ENCODE assay signal across 9 cellular contexts in the genomic region with DNA sequence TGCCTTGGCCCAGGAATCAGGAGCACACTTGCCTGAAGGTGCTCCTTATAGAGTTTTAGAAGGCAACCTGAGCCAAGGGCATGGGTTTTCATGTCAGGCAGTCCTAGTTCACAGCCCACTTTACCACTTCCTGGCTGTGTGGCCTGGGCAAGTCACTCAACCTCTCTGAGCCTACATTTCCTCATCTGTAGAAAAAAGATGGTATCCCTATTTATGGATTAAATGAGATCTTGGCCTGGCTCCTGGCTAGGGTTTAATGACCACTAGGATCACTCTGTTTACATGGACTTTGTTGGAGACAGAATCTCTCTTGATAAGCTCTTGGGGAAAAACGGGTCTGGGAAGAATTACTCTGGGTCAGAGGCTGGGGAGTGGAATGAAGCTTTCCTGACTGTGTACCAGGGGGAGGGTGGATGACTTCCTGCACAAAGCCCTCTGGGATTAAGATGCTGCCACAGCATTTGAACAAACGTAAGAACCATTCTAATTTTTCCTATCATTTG. TPM values are rescaled to one million over a fixed set of nuclear protein-coding genes. Genes with fewer than 3 reads are reported as not detected.
DNase-seq lines count a peak whose midpoint lies in the region; ATAC-seq, FAIRE-seq and TF ChIP-seq lines count a peak whose summit lies in the region.
"Had no signal": no experiment of that assay in that cellular context is flagged by ENCODE, and none has a peak within 500 bp of the region (broad histone marks: within the 10 kb centered on the region; RNA-seq: fewer than 3 reads in every experiment).

No MANE protein-coding gene starts in this region.

- peak overlapping the region; percentile 73 for H3K56ac ChIP-seq in IMR-90 (ENCODE audit: extremely low read depth, insufficient read depth, low read length)

- H3K18ac ChIP-seq in IMR-90 (ENCODE audit: low read depth, low read length): peak overlapping the region; percentile 90

- CTCF ChIA-PET in IMR-90 (lab: Yijun Ruan, JAX): interaction anchor here (1.6 kb wide), 1 partner anchor 10 kb away, joined by 4 read pairs; no protein-coding TSS in a partner anchor

- BruUV-seq in IMR-90 (replicated peaks; lab: Mats Ljungman, UMichigan): no TSS peak

- DNase-seq in A172 (ENCODE audit: low spot score) (peak; percentile 33), IMR-90 (peak; percentile 71), bronchial epithelial cell (ENCODE audit: low read depth) (peak; percentile 7), naive B cell (no peak), HAP-1 (ENCODE audit: low spot score in 2 of 2) (no peak), NCI-H1105 treated with DMSO at 0.1 percent for 48 hours (lab: John Stamatoyannopoulos, UW) (no peak), amygdala (lab: John Stamatoyannopoulos, UW) (no peak), T-helper 9 cell (no peak)

- in situ Hi-C loops in IMR-90 (cut with MboI; ENCODE audit: low sequenced_read_pairs) (no loop called here), HAP-1 (cut with MboI; ENCODE audit: low sequenced_read_pairs) (no loop called here)

- dilution Hi-C loops in IMR-90 (cut with HindIII; ENCODE audit: low sequenced_read_pairs, unreplicated experiment): no loop called here

- H3K36me3 Mint-ChIP-seq in naive B cell: no peaks in the 10 kb centered on the region

- peak overlapping the region; percentile 83 for H3K14ac ChIP-seq in IMR-90 (replicated peaks; ENCODE audit: low read depth, low read length)

- H4K8ac ChIP-seq in IMR-90 (ENCODE audit: low read depth in 2 of 2, low read length in 2 of 2): peak overlapping the region; percentile 37 to 81

- H2AK5ac ChIP-seq in IMR-90 (ENCODE audit: low read depth, low read length): peak overlapping the region; percentile 73

- FAIRE-seq in bronchial epithelial cell (lab: Jason Lieb, UNC): no peak

- H2BK15ac ChIP-seq in IMR-90 (ENCODE audit: low read depth, low read length): peak overlapping the region; percentile 55

- peaks cover 36% of the 10 kb centered on the region for H3K4me1 ChIP-seq in IMR-90 (ENCODE audit: control insufficient read depth, insufficient read depth, low read length)
- H3K4me1 ChIP-seq in HAP-1: peaks cover 22% of the 10 kb centered on the region

- peak overlapping the region; percentile 98 for H2BK5ac ChIP-seq in IMR-90 (ENCODE audit: low read depth, low read length, poor library complexity, severe bottlenecking)

- H4K5ac ChIP-seq in IMR-90 (ENCODE audit: low read depth, low read length): peak overlapping the region; percentile 88

- H3K27ac ChIP-seq in IMR-90 (ENCODE audit: insufficient read depth, low read length): peak overlapping the region; percentile 70

- TF ChIP-seq RAD21 in IMR-90 (IDR thresholded peaks at IDR 0.05; ENCODE audit: low read length): no peak

- peaks cover 33 to 46% (median 43%) of the 10 kb centered on the region in 3 donors for H3K4me1 Mint-ChIP-seq in naive B cell

- H3K9ac ChIP-seq in IMR-90 (ENCODE audit: low read depth, low read length): peak overlapping the region; percentile 28

- H3K27me3 ChIP-seq in IMR-90 (ENCODE audit: control insufficient read depth, insufficient read depth, low read length) (no peaks in the 10 kb centered on the region), bronchial epithelial cell (ENCODE audit: control insufficient read depth, insufficient read depth, low read length) (no peaks in the 10 kb centered on the region), HAP-1 (ENCODE audit: low read depth) (no peaks in the 10 kb centered on the region)

- H4K91ac ChIP-seq in IMR-90 (ENCODE audit: insufficient read depth, low read depth, low read length): peak overlapping the region; percentile 90

- TF ChIP-seq CTCF in IMR-90 (conservative IDR thresholded peaks at IDR 0.05; ENCODE audit: low read depth, low read length) (no peak), bronchial epithelial cell (IDR thresholded peaks at IDR 0.05; ENCODE audit: insufficient read depth, low read length, severe bottlenecking) (no peak)

- peak overlapping the region; percentile 71 for H2BK20ac ChIP-seq in IMR-90 (ENCODE audit: low read depth, low read length)

- peak overlapping the region; percentile 52 for H2AFZ ChIP-seq in IMR-90 (replicated peaks; ENCODE audit: low read length, poor library complexity)

- H3K23ac ChIP-seq in IMR-90 (ENCODE audit: low read depth, low read length): peak overlapping the region; percentile 89

- TF ChIP-seq POLR2A in IMR-90 (IDR thresholded peaks at IDR 0.05; ENCODE audit: low read depth, low read length): no peak

- H3K9me3 ChIP-seq in IMR-90 (ENCODE audit: control insufficient read depth, insufficient read depth, low read length) (no peaks in the 10 kb centered on the region), HAP-1 (no peaks in the 10 kb centered on the region)

- no CpG with 5 or more reads among the region's 2 CpGs for WGBS in IMR-90 (ENCODE audit: extremely low coverage in 2 of 2, insufficient read length in 1 of 2), 2 experiments

- H3K27ac Mint-ChIP-seq in naive B cell: peak overlapping the region in 3 of 6 donors; percentile 75 to 96 (median 89)

- H3K4me3 Mint-ChIP-seq in naive B cell: peak overlapping the region; percentile 47 to 96 (median 82)

- peak overlapping the region; percentile 78 for H3K4me2 ChIP-seq in IMR-90 (ENCODE audit: low read depth, low read length)

- ATAC-seq in IMR-90 (ENCODE audit: low read depth) (no peak), naive B cell (ENCODE audit: low read depth in 2 of 2) (no peak)

- peaks cover 2 to 51% of the 10 kb centered on the region in 2 experiments; a peak in 3 of 4 replicates for H3K79me1 ChIP-seq in IMR-90 (ENCODE audit: low read depth in 1 of 2, low read length in 2 of 2)

- H2AK9ac ChIP-seq in IMR-90 (replicated peaks; ENCODE audit: low read depth, low read length, poor library complexity): peak overlapping the region; percentile 21

- peaks cover 0 to 2% (median 0%) of the 10 kb centered on the region in 7 donors for H3K9me3 Mint-ChIP-seq in naive B cell

- H2BK120ac ChIP-seq in IMR-90 (ENCODE audit: low read depth, low read length): peak overlapping the region; percentile 96

- peak overlapping the region; percentile 35; the same call in 1 of the 2 replicates for H3K4me3 ChIP-seq in IMR-90 (ENCODE audit: insufficient read depth, low read depth, low read length)
- H3K4me3 ChIP-seq in bronchial epithelial cell (ENCODE audit: low read depth, low read length): no peak overlapping the region
- no peak overlapping the region for H3K4me3 ChIP-seq in HAP-1

- peaks cover 20% of the 10 kb centered on the region for H3K9me1 ChIP-seq in IMR-90 (ENCODE audit: insufficient read depth, low read length)

- H3K27me3 Mint-ChIP-seq in naive B cell: peaks cover 0 to 4% (median 0%) of the 10 kb centered on the region in 3 donors

- peak overlapping the region; percentile 82 for H3K4ac ChIP-seq in IMR-90 (ENCODE audit: low read depth, low read length)

- POLR2A ChIA-PET in IMR-90 (lab: Charles Lee; ENCODE audit: unreplicated experiment): no interaction called here

- H4K20me1 ChIP-seq in IMR-90 (ENCODE audit: insufficient read depth, low read length): peaks cover 11% of the 10 kb centered on the region

- intact Hi-C loops in IMR-90 (cut with micrococcal nuclease): no loop called here

- no peaks in the 10 kb centered on the region for H3K36me3 ChIP-seq in IMR-90 (ENCODE audit: control insufficient read depth, insufficient read depth, low read length)
- H3K36me3 ChIP-seq in bronchial epithelial cell (ENCODE audit: control insufficient read depth, insufficient read depth, low read length): no peaks in the 10 kb centered on the region
- H3K36me3 ChIP-seq in HAP-1 (replicated peaks): no peaks in the 10 kb centered on the region

TF ChIP-seq in IMR-90, 13 proteins besides CTCF, POLR2A, EP300 and RAD21 (continues in another document):
- TF ChIP-seq BHLHE40 (IDR thresholded peaks at IDR 0.05; ENCODE audit: low read depth, low read length) (no peak), FOS (IDR thresholded peaks at IDR 0.05; ENCODE audit: low read depth, low read length) (no peak)

RNA-seq across cellular contexts. Expression of gene MT2A, which starts 2.3 kb away (rescaled TPM):
- total RNA-seq in A172 (2014; rRNA removed; shearing (Covaris generic)): 137 and 184 TPM in 2 replicates
- total RNA-seq in IMR-90 (2012; rRNA removed) (25.5 and 55.5 TPM in 2 replicates), bronchial epithelial cell (10.0 and 34.0 TPM in 2 replicates)
- polyA plus RNA-seq in IMR-90 (2012; rRNA removed) (588 and 621 TPM in 2 replicates), naive B cell (ENCODE audit: low read depth in 6 of 6) (10 to 100 TPM in 5 of 6 donors, 1 to 10 TPM in 1; 8.6 to 18.6 (median 11.2) TPM)
- polyA plus RNA-seq in IMR-90 (2012; cell fraction: cytosol; rRNA removed): 222 and 299 TPM in 2 replicates
- polyA plus RNA-seq in IMR-90 (2012; cell fraction: nucleus; rRNA removed; ENCODE audit: low replicate concordance): 139 and 191 TPM in 2 replicates

RNA-seq across cellular contexts. Expression of gene MT1E, which starts 14.9 kb away (rescaled TPM):
- not detected in 2 replicates for total RNA-seq in A172 (2014; rRNA removed; shearing (Covaris generic))
- total RNA-seq in IMR-90 (2012; rRNA removed) (137 and 166 TPM in 2 replicates), bronchial epithelial cell (60.8 and 90.5 TPM in 2 replicates)
- polyA plus RNA-seq in IMR-90 (2012; rRNA removed) (733 and 821 TPM in 2 replicates), naive B cell (ENCODE audit: low read depth in 6 of 6) (not detected)
- 236 and 418 TPM in 2 replicates for polyA plus RNA-seq in IMR-90 (2012; cell fraction: cytosol; rRNA removed)
- 56.6 and 97.9 TPM in 2 replicates for polyA plus RNA-seq in IMR-90 (2012; cell fraction: nucleus; rRNA removed; ENCODE audit: low replicate concordance)
- total RNA-seq: SK-MEL-5 had no signal

RNA-seq across cellular contexts. Expression of gene MT3, which starts 21.3 kb away (rescaled TPM):
- total RNA-seq in A172 (2014; rRNA removed; shearing (Covaris generic)): not detected in 2 replicates
- total RNA-seq in IMR-90 (2012; rRNA removed): not detected in 2 replicates
- 0.62 and 0.70 TPM in 2 replicates for polyA plus RNA-seq in IMR-90 (2012; rRNA removed)
- polyA plus RNA-seq in IMR-90 (2012; cell fraction: cytosol; rRNA removed): 0.79 and 1.2 TPM in 2 replicates
- 0.19 TPM in 1 of 2 replicates, not detected in the other for polyA plus RNA-seq in IMR-90 (2012; cell fraction: nucleus; rRNA removed; ENCODE audit: low replicate concordance)
- not detected in 2 replicates for total RNA-seq in bronchial epithelial cell
- not detected for polyA plus RNA-seq in naive B cell (ENCODE audit: low read depth in 6 of 6)
- total RNA-seq: SK-MEL-5 had no signal

RNA-seq across cellular contexts. Expression of gene MT1M, which starts 21.8 kb away (rescaled TPM):
- not detected in 2 replicates for total RNA-seq in A172 (2014; rRNA removed; shearing (Covaris generic))
- total RNA-seq in IMR-90 (2012; rRNA removed): not detected in 2 replicates
- 0.10 TPM in 1 of 2 replicates, not detected in the other for polyA plus RNA-seq in IMR-90 (2012; rRNA removed)
- not detected in 2 replicates for polyA plus RNA-seq in IMR-90 (2012; cell fraction: cytosol; rRNA removed)
- not detected in 2 replicates for polyA plus RNA-seq in IMR-90 (2012; cell fraction: nucleus; rRNA removed; ENCODE audit: low replicate concordance)
- total RNA-seq in bronchial epithelial cell: 0.26 TPM in 1 of 2 replicates, not detected in the other
- polyA plus RNA-seq in naive B cell (ENCODE audit: low read depth in 6 of 6): not detected
- total RNA-seq: SK-MEL-5 had no signal

RNA-seq across cellular contexts. Expression of gene MT1A, which starts 27.8 kb away (rescaled TPM):
- total RNA-seq in A172 (2014; rRNA removed; shearing (Covaris generic)): not detected in 2 replicates
- total RNA-seq in IMR-90 (2012; rRNA removed) (1.9 TPM in 1 of 2 replicates, not detected in the other), bronchial epithelial cell (not detected in 2 replicates)
- polyA plus RNA-seq in IMR-90 (2012; rRNA removed) (0.60 and 1.6 TPM in 2 replicates), naive B cell (ENCODE audit: low read depth in 6 of 6) (not detected)
- polyA plus RNA-seq in IMR-90 (2012; cell fraction: cytosol; rRNA removed): 0.55 and 0.92 TPM in 2 replicates
- polyA plus RNA-seq in IMR-90 (2012; cell fraction: nucleus; rRNA removed; ENCODE audit: low replicate concordance): 0.87 TPM in 1 of 2 replicates, not detected in the other
- total RNA-seq: SK-MEL-5 had no signal

Comparison
In these comparisons a context has a peak if more than half of its experiments do, and no peak if none do; other contexts are left out.
1. DNase-seq: peak in A172 (single experiment), IMR-90 (single experiment) and bronchial epithelial cell (single experiment); none in naive B cell (single experiment), HAP-1 (0 of 2), NCI-H1105 treated with DMSO at 0.1 percent for 48 hours (single experiment), amygdala (0 of 56) and T-helper 9 cell (single experiment).
2. RNA of gene MT1E, which starts 14.9 kb away (total RNA-seq): 137 to 166 TPM in IMR-90 and 60.8 to 90.5 TPM in bronchial epithelial cell; not detected in A172; every median in the first group is over 10 times any median in the second.